In genomic region chr6:42890311-42891198, GRCh38 we compare ENCODE assay signal across 8 cellular contexts. TPM values are rescaled to one million over a fixed set of nuclear protein-coding genes. Genes with fewer than 3 reads are reported as not detected.
A peak's percentile ranks its signal among the peaks of the same experiment; 100 is the strongest.
DNase-seq lines count a peak whose midpoint lies in the region; ATAC-seq and TF ChIP-seq lines count a peak whose summit lies in the region.

No MANE protein-coding gene starts in this region.

- CTCF ChIA-PET in activated CD4-positive, alpha-beta T cell treated with anti-CD3 and anti-CD28 coated beads for 36 hours (lab: Charles Lee) = interaction anchor here (0.6 to 2.1 kb wide), 8 partner anchors 9 to 229 kb away, joined by 3 to 10 read pairs (median 4); partner anchors contain the start of genes PPP2R5D and RPL7L1

- peaks cover 33% of the 10 kb centered on the region for H3K36me3 Mint-ChIP-seq in activated CD4-positive, alpha-beta T cell treated with anti-CD3 and anti-CD28 coated beads for 36 hours (ENCODE audit: low read depth)
- H3K36me3 Mint-ChIP-seq in chondrocyte (ENCODE audit: low read depth) = peaks cover 6% of the 10 kb centered on the region

- no peaks in the 10 kb centered on the region for H3K27me3 Mint-ChIP-seq in activated CD4-positive, alpha-beta T cell treated with anti-CD3 and anti-CD28 coated beads for 36 hours
- H3K27me3 Mint-ChIP-seq in chondrocyte (ENCODE audit: low read depth) = no peaks in the 10 kb centered on the region

- peak overlapping the region; percentile 98 for H3K27ac Mint-ChIP-seq in activated CD4-positive, alpha-beta T cell treated with anti-CD3 and anti-CD28 coated beads for 36 hours
- H3K27ac Mint-ChIP-seq in chondrocyte (ENCODE audit: unreplicated experiment) = peak overlapping the region; percentile 96

- peak overlapping the region; percentile 90 for H3K4me3 Mint-ChIP-seq in activated CD4-positive, alpha-beta T cell treated with anti-CD3 and anti-CD28 coated beads for 36 hours
- peak overlapping the region; percentile 86 for H3K4me3 Mint-ChIP-seq in chondrocyte (ENCODE audit: unreplicated experiment)

- TF ChIP-seq CTCF in AG09319 (IDR thresholded peaks at IDR 0.05; ENCODE audit: low read depth, low read length) = no peak; the same call in 1 of the 2 replicates
- no peak for TF ChIP-seq CTCF in chondrocyte (IDR thresholded peaks at IDR 0.05)

- H3K4me1 Mint-ChIP-seq in activated CD4-positive, alpha-beta T cell treated with anti-CD3 and anti-CD28 coated beads for 36 hours = peaks cover 31% of the 10 kb centered on the region
- H3K4me1 Mint-ChIP-seq in chondrocyte (ENCODE audit: low read depth) = peaks cover 18% of the 10 kb centered on the region

- DNase-seq in AG09319 (ENCODE audit: extremely low read depth, low read depth) (peak; percentile 96), NCI-H446 treated with DMSO at 0.1 percent for 48 hours (lab: John Stamatoyannopoulos, UW) (peak; percentile 70), chondrocyte (ENCODE audit: low spot score) (peak; percentile 98), kidney tubule cell (ENCODE audit: low spot score) (peak; percentile 95)
- peak; percentile 95 for DNase-seq in activated CD4-positive, alpha-beta T cell treated with anti-CD3 and anti-CD28 coated beads for 36 hours
- peak; percentile 88 to 90 for DNase-seq in stimulated activated CD4-positive, alpha-beta T cell treated with anti-CD3 and anti-CD28 coated beads, Interleukin-15, amount 100 ng/mL, for 48 hours (ENCODE audit: low read depth in 2 of 2)

- intact Hi-C loops in activated CD4-positive, alpha-beta T cell treated with anti-CD3 and anti-CD28 coated beads for 36 hours (cut with DNase I, micrococcal nuclease) = loop anchor here (1.0 to 5.0 kb wide), 10 partner anchors 9 to 328 kb away; partner anchors contain the start of genes BICRAL (in 1 of the 2), CNPY3 (in 1 of the 2), KLC4 (in 1 of the 2) and MRPL2 (in 1 of the 2)

- no peaks in the 10 kb centered on the region for H3K9me3 Mint-ChIP-seq in activated CD4-positive, alpha-beta T cell treated with anti-CD3 and anti-CD28 coated beads for 36 hours (ENCODE audit: low read depth)
- no peaks in the 10 kb centered on the region for H3K9me3 Mint-ChIP-seq in chondrocyte (ENCODE audit: low read depth)

- POLR2A ChIA-PET in activated CD4-positive, alpha-beta T cell treated with anti-CD3 and anti-CD28 coated beads for 36 hours (lab: Charles Lee) = interaction anchor here (0.6 to 2.8 kb wide), 5 partner anchors 11 to 291 kb away, joined by 3 to 19 read pairs (median 4); partner anchors contain the start of genes CNPY3, CUL9, RPL7L1 and TBCC

- peak; percentile 91 for ATAC-seq in GM19025 (IDR thresholded peaks at IDR 0.05; ENCODE audit: low read depth, unreplicated experiment)
- peak; percentile 95 for ATAC-seq in HG03280 (IDR thresholded peaks at IDR 0.05; ENCODE audit: unreplicated experiment)
- peak; percentile 89 for ATAC-seq in activated CD4-positive, alpha-beta T cell treated with anti-CD3 and anti-CD28 coated beads for 36 hours

RNA-seq across cellular contexts. Expression of gene RPL7L1, which starts 11.1 kb away (rescaled TPM):
- total RNA-seq in activated CD4-positive, alpha-beta T cell treated with anti-CD3 and anti-CD28 coated beads for 36 hours = 100 to 1,000 TPM; 124 to 152 TPM
- 56.4 to 62.7 TPM (median 58.6 TPM) in 3 replicates for total RNA-seq in chondrocyte

RNA-seq across cellular contexts. Expression of gene PTCRA, which starts 25.3 kb away (rescaled TPM):
- total RNA-seq in activated CD4-positive, alpha-beta T cell treated with anti-CD3 and anti-CD28 coated beads for 36 hours = not detected
- not detected in 3 replicates for total RNA-seq in chondrocyte

RNA-seq across cellular contexts. Expression of gene CNPY3, which starts 38.7 kb away (rescaled TPM):
- total RNA-seq in activated CD4-positive, alpha-beta T cell treated with anti-CD3 and anti-CD28 coated beads for 36 hours = 10 to 100 TPM; 33.0 to 34.3 TPM
- total RNA-seq in chondrocyte = 41.0 to 57.9 TPM (median 45.5 TPM) in 3 replicates

Comparison
In these comparisons a context has a peak if more than half of its experiments do, and no peak if none do; other contexts are left out.
1. Peak in every context shown above with its lines: DNase-seq and ATAC-seq.